Comparison of ENCODE assay signal across 8 cellular contexts in genomic region chr6:135675862-135676261, GRCh38.
DNase-seq lines count a peak whose midpoint lies in the region; ATAC-seq and TF ChIP-seq lines count a peak whose summit lies in the region.

No MANE protein-coding gene starts in this region.

- DNase-seq in COLO668 (lab: John Stamatoyannopoulos, UW; ENCODE audit: unreplicated experiment) (peak; percentile 36), NCI-H524 treated with DMSO at 0.1 percent for 48 hours (lab: John Stamatoyannopoulos, UW) (peak; percentile 74), lower lobe of right lung (no peak), amniotic stem cell (lab: John Stamatoyannopoulos, UW) (no peak)
- DNase-seq in activated gamma-delta T cell treated with anti-CD3 and anti-CD28 coated beads, Interleukin-2, amount 50 U/mL, for 16 hours (ENCODE audit: low read depth) = peak; percentile 9

- no peak overlapping the region for H3K27ac ChIP-seq in lower lobe of right lung

- H3K9me3 ChIP-seq in lower lobe of right lung = no peaks in the 10 kb centered on the region

- H3K4me3 ChIP-seq in lower lobe of right lung = no peak overlapping the region

- no peaks in the 10 kb centered on the region for H3K36me3 ChIP-seq in lower lobe of right lung

- ATAC-seq in GM19438 (IDR thresholded peaks at IDR 0.05; ENCODE audit: low read depth, unreplicated experiment) = peak; percentile 70
- ATAC-seq in lower lobe of right lung = no peak
- no peak for ATAC-seq in GM21526 (IDR thresholded peaks at IDR 0.05; ENCODE audit: low FRiP score, unreplicated experiment)
- ATAC-seq in GM21576 (IDR thresholded peaks at IDR 0.05; ENCODE audit: unreplicated experiment) = no peak

- no peaks in the 10 kb centered on the region for H3K4me1 ChIP-seq in lower lobe of right lung

- intact Hi-C loops in lower lobe of right lung (cut with DNase I) = no loop called here

- no peaks in the 10 kb centered on the region for H3K27me3 ChIP-seq in lower lobe of right lung (ENCODE audit: low read depth)

- peak; percentile 16 for TF ChIP-seq CTCF in lower lobe of right lung (IDR thresholded peaks at IDR 0.05)

Comparison
In these comparisons a context has a peak if more than half of its experiments do, and no peak if none do; other contexts are left out.
1. DNase-seq: peak in COLO668 (single experiment), NCI-H524 treated with DMSO at 0.1 percent for 48 hours (single experiment) and activated gamma-delta T cell treated with anti-CD3 and anti-CD28 coated beads, Interleukin-2, amount 50 U/mL, for 16 hours (single experiment); none in lower lobe of right lung (single experiment) and amniotic stem cell (single experiment).